8 cellular contexts compared by ENCODE assay signal in the genomic region with DNA sequence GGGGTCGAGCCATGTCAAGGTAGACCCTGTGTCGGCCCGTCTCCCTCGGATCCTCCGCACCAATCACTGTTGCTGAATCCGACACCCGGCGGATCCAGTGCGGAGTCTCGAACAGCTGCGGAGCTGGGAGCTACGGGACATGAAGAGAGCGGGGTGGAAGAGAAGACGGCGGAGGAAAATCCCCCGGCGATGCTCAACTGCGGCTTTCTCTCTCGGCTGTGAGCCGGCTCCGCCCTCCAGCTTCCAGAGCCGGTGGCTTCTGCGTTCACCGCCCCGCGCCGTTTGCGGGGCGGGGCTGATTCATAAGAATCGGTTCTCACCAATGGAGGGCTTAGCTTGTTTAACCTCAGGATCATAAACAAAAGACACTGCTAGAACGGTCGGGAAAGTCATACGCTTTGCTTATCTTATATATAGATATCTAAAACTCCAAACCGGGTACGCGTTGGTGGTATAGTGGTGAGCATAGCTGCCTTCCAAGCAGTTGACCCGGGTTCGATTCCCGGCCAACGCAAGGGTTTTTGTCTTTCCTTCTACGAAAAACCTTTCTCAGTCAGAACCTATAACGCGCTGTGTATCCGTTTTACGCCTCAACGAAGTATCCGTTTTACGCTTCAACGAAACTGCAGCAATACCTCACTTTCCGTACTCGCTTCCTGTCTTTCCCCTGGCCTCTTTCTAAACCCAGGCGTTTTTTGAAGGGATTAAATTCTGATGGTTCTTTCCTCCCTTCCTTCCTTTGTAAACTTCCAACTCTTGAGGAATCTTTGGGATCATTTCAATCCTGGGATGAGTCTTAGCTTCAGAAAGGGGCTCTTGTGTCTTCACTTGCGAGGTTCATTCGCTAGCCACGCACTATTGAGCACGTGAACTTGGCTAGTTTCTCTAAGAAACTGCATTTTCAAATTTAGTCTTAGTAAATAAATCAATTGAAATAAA. TPM values are rescaled to one million over a fixed set of nuclear protein-coding genes. Genes with fewer than 3 reads are reported as not detected.
DNase-seq lines count a peak whose midpoint lies in the region; ATAC-seq, FAIRE-seq and TF ChIP-seq lines count a peak whose summit lies in the region.
"Not testable (repeated sequence)": the region's sequence is repeated elsewhere in the genome, so short reads cannot be mapped to it uniquely, and the experiment has no call there.

No MANE protein-coding gene starts in this region.

- TF ChIP-seq RAD21 in A549 (conservative IDR thresholded peaks at IDR 0.05 in 1 of 2, IDR thresholded peaks at IDR 0.05 in 1 of 2), result not testable (repeated sequence)

- not testable (repeated sequence) for TF ChIP-seq POLR2A in A549 (IDR thresholded peaks at IDR 0.05; ENCODE audit: low read length); breast epithelium (IDR thresholded peaks at IDR 0.05)

- FAIRE-seq in A549 (lab: Jason Lieb, UNC), result peak; percentile 93

- not testable (repeated sequence) for H3K9me3 ChIP-seq in A549; breast epithelium; iPS-20b (ENCODE audit: insufficient read depth, low read depth, low read length); skeletal muscle satellite cell (replicated peaks; ENCODE audit: low read length)

- peak overlapping the region; percentile 76; the same call in 1 of the 2 replicates for H3K9ac ChIP-seq in iPS-20b (ENCODE audit: low read depth, low read length)
- H3K9ac ChIP-seq in skeletal muscle satellite cell (ENCODE audit: low read depth, low read length), result peak overlapping the region; percentile 74

- WGBS in A549 (ENCODE audit: missing lambda C conversion rate), result 1% methylated on average over 44 of the region's 56 CpGs

- CTCF ChIA-PET in A549 (lab: Yijun Ruan, JAX), result interaction anchor here (0.8 to 2.2 kb wide), 7 partner anchors 9 to 211 kb away, joined by 3 to 7 read pairs (median 3); no protein-coding TSS in a partner anchor

- TF ChIP-seq EP300 in A549 (IDR thresholded peaks at IDR 0.05), result not testable (repeated sequence)

- POLR2A ChIA-PET in A549 (lab: Yijun Ruan, JAX), result interaction anchor here (0.9 to 2.0 kb wide), 3 partner anchors 196 to 219 kb away, joined by 4 to 8 read pairs (median 5); a partner anchor contains a TSS

- H3K4me2 ChIP-seq in A549 (peak overlapping the region; percentile 100), skeletal muscle satellite cell (ENCODE audit: low read length) (peak overlapping the region; percentile 79)

- not testable (repeated sequence) for H3K27me3 ChIP-seq in breast epithelium; skeletal muscle satellite cell (ENCODE audit: control insufficient read depth, insufficient read depth, low read length)
- peaks cover 35% of the 10 kb centered on the region for H3K27me3 ChIP-seq in iPS-20b (ENCODE audit: insufficient read depth, low read length)

- intact Hi-C loops in breast epithelium (cut with DNase I; ENCODE audit: low total_unique reads), result not testable (repeated sequence)

- ATAC-seq in A549, result peak; percentile 84 to 86
- ATAC-seq in GM18868 (IDR thresholded peaks at IDR 0.05; ENCODE audit: unreplicated experiment), result peak; percentile 71
- peak; percentile 66 for ATAC-seq in HG03139 (IDR thresholded peaks at IDR 0.05; ENCODE audit: unreplicated experiment)

- H3K36me3 ChIP-seq in breast epithelium; iPS-20b (ENCODE audit: insufficient read depth, low read depth, low read length); skeletal muscle satellite cell (ENCODE audit: insufficient read depth, low read length): not testable (repeated sequence)

- not testable (repeated sequence) for H3K4me1 ChIP-seq in A549; breast epithelium; skeletal muscle satellite cell (ENCODE audit: control insufficient read depth, insufficient read depth, low read length)
- H3K4me1 ChIP-seq in iPS-20b (ENCODE audit: insufficient read depth, low read length), result peaks cover 11% of the 10 kb centered on the region; the same call in 1 of the 2 replicates

- H3K4me3 ChIP-seq in A549 (peak overlapping the region; percentile 50), WI38 (ENCODE audit: low read depth, low read length) (peak overlapping the region; percentile 64), breast epithelium (peak overlapping the region; percentile 54 to 76 (median 71)), iPS-20b (ENCODE audit: low read length) (peak overlapping the region; percentile 92), skeletal muscle satellite cell (ENCODE audit: low read length) (peak overlapping the region; percentile 76)

- H3K27ac ChIP-seq in A549 (peak overlapping the region; percentile 45 to 77), breast epithelium (peak overlapping the region; percentile 91 to 93)
- H3K27ac ChIP-seq in iPS-20b (ENCODE audit: low read length), result not testable (repeated sequence)

- DNase-seq in A549 (ENCODE audit: low read depth in 1 of 2, low spot score in 1 of 2) (peak; percentile 83 to 94), NCI-H2227 (lab: John Stamatoyannopoulos, UW; ENCODE audit: unreplicated experiment) (peak; percentile 99), breast epithelium (ENCODE audit: low spot score in 2 of 2) (peak; percentile 78 to 83)

- not testable (repeated sequence) for TF ChIP-seq CTCF in A549 (IDR thresholded peaks at IDR 0.05); WI38 (IDR thresholded peaks at IDR 0.05; ENCODE audit: low read depth, low read length); breast epithelium (IDR thresholded peaks at IDR 0.05)

TF ChIP-seq in A549, 52 proteins besides CTCF, POLR2A, EP300 and RAD21:
- TF ChIP-seq, protein P1, sequence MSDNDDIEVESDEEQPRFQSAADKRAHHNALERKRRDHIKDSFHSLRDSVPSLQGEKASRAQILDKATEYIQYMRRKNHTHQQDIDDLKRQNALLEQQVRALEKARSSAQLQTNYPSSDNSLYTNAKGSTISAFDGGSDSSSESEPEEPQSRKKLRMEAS (IDR thresholded peaks at IDR 0.05), result peak; percentile 77
- TF ChIP-seq, protein P2, sequence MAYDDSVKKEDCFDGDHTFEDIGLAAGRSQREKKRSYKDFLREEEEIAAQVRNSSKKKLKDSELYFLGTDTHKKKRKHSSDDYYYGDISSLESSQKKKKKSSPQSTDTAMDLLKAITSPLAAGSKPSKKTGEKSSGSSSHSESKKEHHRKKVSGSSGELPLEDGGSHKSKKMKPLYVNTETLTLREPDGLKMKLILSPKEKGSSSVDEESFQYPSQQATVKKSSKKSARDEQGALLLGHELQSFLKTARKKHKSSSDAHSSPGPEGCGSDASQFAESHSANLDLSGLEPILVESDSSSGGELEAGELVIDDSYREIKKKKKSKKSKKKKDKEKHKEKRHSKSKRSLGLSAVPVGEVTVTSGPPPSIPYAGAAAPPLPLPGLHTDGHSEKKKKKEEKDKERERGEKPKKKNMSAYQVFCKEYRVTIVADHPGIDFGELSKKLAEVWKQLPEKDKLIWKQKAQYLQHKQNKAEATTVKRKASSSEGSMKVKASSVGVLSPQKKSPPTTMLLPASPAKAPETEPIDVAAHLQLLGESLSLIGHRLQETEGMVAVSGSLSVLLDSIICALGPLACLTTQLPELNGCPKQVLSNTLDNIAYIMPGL (CRISPR knock-in tag; IDR thresholded peaks at IDR 0.05; ENCODE audit: borderline replicate concordance), result peak; percentile 82; the same call in 1 of the 2 replicates
- peak in 1 of 2 experiments; percentile 49; a peak in 2 of 5 replicates for TF ChIP-seq JUN (IDR thresholded peaks at IDR 0.05)
- TF ChIP-seq, protein P3, sequence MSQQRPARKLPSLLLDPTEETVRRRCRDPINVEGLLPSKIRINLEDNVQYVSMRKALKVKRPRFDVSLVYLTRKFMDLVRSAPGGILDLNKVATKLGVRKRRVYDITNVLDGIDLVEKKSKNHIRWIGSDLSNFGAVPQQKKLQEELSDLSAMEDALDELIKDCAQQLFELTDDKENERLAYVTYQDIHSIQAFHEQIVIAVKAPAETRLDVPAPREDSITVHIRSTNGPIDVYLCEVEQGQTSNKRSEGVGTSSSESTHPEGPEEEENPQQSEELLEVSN (IDR thresholded peaks at IDR 0.05; ENCODE audit: borderline replicate concordance, low read depth), result 0 out of 2 replicates have a peak, but pooled peaks have one; percentile 68
- TF ChIP-seq SREBF2 (IDR thresholded peaks at IDR 0.05), result peak; percentile 82
- TF ChIP-seq SMC3 (IDR thresholded peaks at IDR 0.05), result 0 out of 3 replicates have a peak, but pooled peaks have one; percentile 21
- peak; percentile 5 for TF ChIP-seq MAFK (IDR thresholded peaks at IDR 0.05; ENCODE audit: partially characterized antibody)
- TF ChIP-seq FOSL2 (IDR thresholded peaks at IDR 0.05), result not testable (repeated sequence)
- peak; percentile 28; the same call in 1 of the 2 replicates for TF ChIP-seq FOSL2 (CRISPR knock-in tag; IDR thresholded peaks at IDR 0.05)
- peak; percentile 17; the same call in 1 of the 2 replicates for TF ChIP-seq PHF8 (IDR thresholded peaks at IDR 0.05; ENCODE audit: borderline replicate concordance, low read depth)
TF ChIP-seq in A549: peak in this region for 9; not testable (repeated sequence) for 43.

RNA-seq across cellular contexts. Expression of a gene that starts 6.6 kb away (rescaled TPM):
- polyA plus RNA-seq in A549 (2011; rRNA removed) (0.22 and 0.58 TPM in 2 replicates), A549 (2017; fragmentation: RNase III; extraction: RNeasy Plus Mini Kit Qiagen cat#74134 plus additional on column Dnase treatment) (0.26 to 0.50 TPM (median 0.50 TPM) in 3 replicates)
- 0.71 and 0.73 TPM in 2 replicates for polyA plus RNA-seq in A549 (2012; cell fraction: cytosol; rRNA removed)
- polyA plus RNA-seq in A549 (2012; cell fraction: nucleus; rRNA removed), result 0.73 and 1.1 TPM in 2 replicates
- 0.49 and 0.62 TPM in 2 replicates for polyA minus RNA-seq in A549 (2011; rRNA and poly(A)+ RNA removed)
- total RNA-seq in breast epithelium, result 10 to 100 TPM in 1 of 3 donors, 1 to 10 TPM in 2; 1.3 to 17.1 (median 5.3) TPM
- 0.25 and 1.1 TPM in 2 replicates for total RNA-seq in skeletal muscle satellite cell (2012; rRNA removed)

RNA-seq across cellular contexts. Expression of a gene that starts 18.7 kb away (rescaled TPM):
- polyA plus RNA-seq in A549 (2011; rRNA removed) (not detected in 2 replicates), A549 (2017; fragmentation: RNase III; extraction: RNeasy Plus Mini Kit Qiagen cat#74134 plus additional on column Dnase treatment) (not detected in 3 replicates)
- not detected in 2 replicates for polyA plus RNA-seq in A549 (2012; cell fraction: cytosol; rRNA removed)
- polyA plus RNA-seq in A549 (2012; cell fraction: nucleus; rRNA removed), result not detected in 2 replicates
- not detected in 2 replicates for polyA minus RNA-seq in A549 (2011; rRNA and poly(A)+ RNA removed)
- total RNA-seq in breast epithelium, result 10 to 100 TPM in 2 of 3 donors, 1 to 10 TPM in 1; 8.6 to 23.9 (median 12.9) TPM
- not detected in 2 replicates for total RNA-seq in skeletal muscle satellite cell (2012; rRNA removed)

RNA-seq across cellular contexts. Expression of a gene that starts 25.7 kb away (rescaled TPM):
- polyA plus RNA-seq in A549 (2011; rRNA removed), result 0.12 and 0.13 TPM in 2 replicates
- polyA plus RNA-seq in A549 (2012; cell fraction: cytosol; rRNA removed), result not detected in 2 replicates
- not detected in 2 replicates for polyA plus RNA-seq in A549 (2012; cell fraction: nucleus; rRNA removed)
- polyA plus RNA-seq in A549 (2017; fragmentation: RNase III; extraction: RNeasy Plus Mini Kit Qiagen cat#74134 plus additional on column Dnase treatment), result not detected in 3 replicates
- polyA minus RNA-seq in A549 (2011; rRNA and poly(A)+ RNA removed), result not detected in 2 replicates
- 10 to 100 TPM; 33.1 to 70.6 (median 48.4) TPM for total RNA-seq in breast epithelium
- total RNA-seq in skeletal muscle satellite cell (2012; rRNA removed), result 0.22 TPM in 1 of 2 replicates, not detected in the other
